ENCODE assay signal across 9 cellular contexts in the genomic region with DNA sequence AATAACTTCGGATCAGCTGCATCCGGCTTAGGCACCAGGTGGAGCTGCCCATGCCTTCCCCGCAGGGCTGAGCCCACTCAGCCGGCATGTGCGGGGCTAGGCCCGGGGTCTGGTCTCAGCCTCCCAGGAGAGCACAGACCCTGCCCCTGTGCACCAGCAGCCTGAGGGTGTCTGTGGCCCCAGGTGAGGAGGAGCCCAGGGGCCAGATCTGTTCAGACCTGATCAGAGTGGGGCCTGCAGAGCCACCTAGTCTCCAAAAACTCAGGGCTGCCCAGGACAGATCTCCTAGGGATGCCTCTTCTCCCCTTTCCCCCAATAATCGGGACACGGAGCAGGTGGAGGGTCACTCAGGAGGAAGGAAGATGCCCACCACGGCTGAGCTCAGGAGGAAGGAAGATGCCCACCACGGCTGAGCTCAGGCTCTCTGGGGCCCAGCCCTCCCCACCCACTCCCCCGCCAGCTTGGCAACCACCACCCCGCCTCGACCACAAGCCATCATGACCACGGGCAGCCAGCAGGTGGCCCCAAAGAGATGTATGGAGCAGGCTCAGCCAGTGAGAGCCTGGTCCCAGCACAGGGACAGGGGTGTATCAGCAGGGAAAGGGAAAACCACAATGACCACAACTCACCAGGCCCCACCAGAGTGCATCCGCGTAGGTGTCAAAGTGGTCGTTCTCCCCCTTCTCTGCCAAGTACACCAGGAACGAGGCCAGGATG. TPM values are rescaled to one million over a fixed set of nuclear protein-coding genes. Genes with fewer than 3 reads are reported as not detected.
DNase-seq lines count a peak whose midpoint lies in the region; ATAC-seq and TF ChIP-seq lines count a peak whose summit lies in the region.
"Had no signal": no experiment of that assay in that cellular context is flagged by ENCODE, and none has a peak within 500 bp of the region (broad histone marks: within the 10 kb centered on the region; RNA-seq: fewer than 3 reads in every experiment).

No MANE protein-coding gene starts in this region.

- no peak overlapping the region for H2AFZ ChIP-seq in SK-N-SH (ENCODE audit: low read depth)

- H3K27me3 ChIP-seq in CD4-positive, alpha-beta memory T cell (ENCODE audit: insufficient read depth, low read length), result no peaks in the 10 kb centered on the region
- no peaks in the 10 kb centered on the region for H3K27me3 ChIP-seq in SK-N-SH (ENCODE audit: insufficient read depth)

- peak overlapping the region in 1 of 7 donors; percentile 62 for H3K27ac Mint-ChIP-seq in CD4-positive, alpha-beta memory T cell
- H3K27ac Mint-ChIP-seq in activated naive CD4-positive, alpha-beta T cell treated with anti-CD3 and anti-CD28 coated beads, Interleukin-2, amount 50 U/mL, for 72 hours, result peak overlapping the region in 1 of 2 donors; percentile 45

- peaks cover 16% of the 10 kb centered on the region for H3K4me1 ChIP-seq in CD4-positive, alpha-beta memory T cell (ENCODE audit: insufficient read depth, low read length)
- H3K4me1 ChIP-seq in SK-N-SH (ENCODE audit: control insufficient read depth in 1 of 2, insufficient read depth in 2 of 2, low read depth in 1 of 2, low read length in 1 of 2), result peaks cover 0 to 31% of the 10 kb centered on the region in 2 experiments; a peak in 1 of 4 replicates

- WGBS in SK-N-SH (ENCODE audit: low lambda C conversion rate), result 50% methylated on average over 10 of the region's 18 CpGs

- CTCF ChIA-PET in CD4-positive, alpha-beta memory T cell (lab: Charles Lee; ENCODE audit: partially characterized antibody), result interaction anchor here (0.6 to 1.1 kb wide), 2 partner anchors 13 to 22 kb away, joined by 3 read pairs; no protein-coding TSS in a partner anchor
- CTCF ChIA-PET in SK-N-SH (lab: Yijun Ruan, JAX), result interaction anchor here (0.6 to 3.2 kb wide), 19 partner anchors 9 to 219 kb away, joined by 3 to 32 read pairs (median 5); partner anchors contain the start of genes KCNQ2 and PTK6

- peak overlapping the region in 3 of 8 donors; percentile 13 to 71 (median 57) for H3K4me3 Mint-ChIP-seq in CD4-positive, alpha-beta memory T cell

- H3K9ac ChIP-seq in SK-N-SH, result no peak overlapping the region

- H3K4me1 Mint-ChIP-seq in CD4-positive, alpha-beta memory T cell, result peaks cover 8 to 17% (median 15%) of the 10 kb centered on the region in 4 donors

- H3K9me3 ChIP-seq in CD4-positive, alpha-beta memory T cell (ENCODE audit: control insufficient read depth in 1 of 2, low read length in 2 of 2), result no peaks in the 10 kb centered on the region
- H3K9me3 ChIP-seq in SK-N-SH, result no peaks in the 10 kb centered on the region

- H3K36me3 Mint-ChIP-seq in CD4-positive, alpha-beta memory T cell, result no peaks in the 10 kb centered on the region
- no peaks in the 10 kb centered on the region for H3K36me3 Mint-ChIP-seq in activated naive CD4-positive, alpha-beta T cell treated with anti-CD3 and anti-CD28 coated beads, Interleukin-2, amount 50 U/mL, for 72 hours
- H3K36me3 Mint-ChIP-seq: IgD-negative memory B cell had no signal

- no peaks in the 10 kb centered on the region for H3F3A ChIP-seq in SK-N-SH (replicated peaks; ENCODE audit: insufficient read depth)

- no peaks in the 10 kb centered on the region for H3K9me2 ChIP-seq in SK-N-SH

- no peaks in the 10 kb centered on the region for H4K20me1 ChIP-seq in SK-N-SH (ENCODE audit: insufficient read depth)

- no peak for TF ChIP-seq EP300 in SK-N-SH (IDR thresholded peaks at IDR 0.05; ENCODE audit: borderline replicate concordance in 1 of 2, low read depth in 1 of 2, low read length in 1 of 2)

- H3K27ac ChIP-seq in CD4-positive, alpha-beta memory T cell (ENCODE audit: low read depth, low read length), result no peak overlapping the region
- peak overlapping the region in 1 of 2 experiments; percentile 62; a peak in 1 of 4 replicates for H3K27ac ChIP-seq in SK-N-SH (ENCODE audit: low read depth in 2 of 2, low read length in 1 of 2)

- peak; percentile 71 for TF ChIP-seq RAD21 in SK-N-SH (IDR thresholded peaks at IDR 0.05; ENCODE audit: low read length)

- DNase-seq in CD4-positive, alpha-beta memory T cell, result peak; percentile 46 to 68 (median 51)
- DNase-seq in HFF-Myc (ENCODE audit: extremely low read depth, low read depth), result no peak
- peak; percentile 86 for DNase-seq in SK-N-SH
- DNase-seq in activated naive CD4-positive, alpha-beta T cell treated with anti-CD3 and anti-CD28 coated beads, Interleukin-2, amount 50 U/mL, for 72 hours (ENCODE audit: low spot score in 2 of 2), result peak; percentile 65 to 72
- DNase-seq in iPS-NIHi11 (ENCODE audit: low spot score), result peak; percentile 81
- DNase-seq in stimulated activated CD4-positive, alpha-beta T cell treated with anti-CD3 and anti-CD28 coated beads, TNF-alpha, amount 100 ng/mL, for 48 hours (ENCODE audit: low read depth in 3 of 3), result peak; percentile 41 to 56 (median 47)

- H3K9me3 Mint-ChIP-seq in CD4-positive, alpha-beta memory T cell, result peaks cover 0 to 3% (median 0%) of the 10 kb centered on the region in 8 donors
- H3K9me3 Mint-ChIP-seq in activated naive CD4-positive, alpha-beta T cell treated with anti-CD3 and anti-CD28 coated beads, Interleukin-2, amount 50 U/mL, for 72 hours, result peaks cover 6 to 7% of the 10 kb centered on the region in 2 donors
- H3K9me3 Mint-ChIP-seq: IgD-negative memory B cell had no signal

- intact Hi-C loops in CD4-positive, alpha-beta memory T cell (cut with micrococcal nuclease), result loop anchor here (5.0 kb wide), 1 partner anchor 530 kb away; no protein-coding TSS in a partner anchor

- no peak overlapping the region for H3K4me2 ChIP-seq in SK-N-SH

- TF ChIP-seq CTCF in HFF-Myc (IDR thresholded peaks at IDR 0.05; ENCODE audit: low read depth, low read length, missing control alignments) (peak; percentile 26), SK-N-SH (IDR thresholded peaks at IDR 0.05) (peak; percentile 32)

- POLR2A ChIA-PET in CD4-positive, alpha-beta memory T cell (lab: Charles Lee; ENCODE audit: partially characterized antibody), result no interaction called here
- POLR2A ChIA-PET in SK-N-SH (lab: Yijun Ruan, JAX), result no interaction called here

- H3K79me2 ChIP-seq in SK-N-SH (ENCODE audit: insufficient read depth), result no peaks in the 10 kb centered on the region

- peak; percentile 47 to 78 for ATAC-seq in activated naive CD4-positive, alpha-beta T cell treated with anti-CD3 and anti-CD28 coated beads, Interleukin-2, amount 50 U/mL, for 72 hours
- ATAC-seq in HG03135 (IDR thresholded peaks at IDR 0.05; ENCODE audit: unreplicated experiment), result no peak
- ATAC-seq in HG03442 (IDR thresholded peaks at IDR 0.05; ENCODE audit: unreplicated experiment), result no peak

- no peak overlapping the region for H3K4me3 ChIP-seq in CD4-positive, alpha-beta memory T cell (ENCODE audit: low read length in 2 of 2)
- H3K4me3 ChIP-seq in HFF-Myc (replicated peaks; ENCODE audit: low read depth, low read length) (no peak overlapping the region), SK-N-SH (ENCODE audit: low read depth in 2 of 2, low read length in 1 of 2) (no peak overlapping the region)

- peaks cover 0 to 5% of the 10 kb centered on the region in 2 donors for H3K27me3 Mint-ChIP-seq in CD4-positive, alpha-beta memory T cell

- no peaks in the 10 kb centered on the region for H3K36me3 ChIP-seq in CD4-positive, alpha-beta memory T cell (ENCODE audit: insufficient read depth, low read length)
- no peaks in the 10 kb centered on the region for H3K36me3 ChIP-seq in SK-N-SH (replicated peaks in 1 of 2; ENCODE audit: control insufficient read depth in 1 of 2, insufficient read depth in 2 of 2, low read length in 1 of 2)

TF ChIP-seq in SK-N-SH, 30 proteins besides CTCF, POLR2A, EP300 and RAD21:
- no peak for TF ChIP-seq MXI1 (IDR thresholded peaks at IDR 0.05; ENCODE audit: low read depth, low read length)
- TF ChIP-seq SMC3 (IDR thresholded peaks at IDR 0.05; ENCODE audit: low read depth, low read length), result peak; percentile 49; the same call in 1 of the 2 replicates

RNA-seq across cellular contexts. Expression of gene KCNQ2, which starts 30.5 kb away (rescaled TPM):
- total RNA-seq in CD4-positive, alpha-beta memory T cell, result not detected
- polyA plus RNA-seq in CD4-positive, alpha-beta memory T cell, result not detected
- polyA plus RNA-seq in SK-N-SH (2012; rRNA removed), result 3.9 and 8.3 TPM in 2 replicates
- polyA plus RNA-seq in SK-N-SH (2012; cell fraction: cytosol; rRNA removed), result 4.3 and 10.1 TPM in 2 replicates
- 4.0 and 7.9 TPM in 2 replicates for polyA plus RNA-seq in SK-N-SH (2012; cell fraction: nucleus; rRNA removed)
- under 1 TPM in 1 of 2 donors, not detected in 1; 0.33 TPM for total RNA-seq in activated naive CD4-positive, alpha-beta T cell treated with anti-CD3 and anti-CD28 coated beads, Interleukin-2, amount 50 U/mL, for 72 hours

RNA-seq across cellular contexts. Expression of gene EEF1A2, which starts 56.9 kb away (rescaled TPM):
- total RNA-seq in CD4-positive, alpha-beta memory T cell, result under 1 TPM; 0.36 to 0.81 TPM
- polyA plus RNA-seq in CD4-positive, alpha-beta memory T cell, result not detected
- polyA plus RNA-seq in SK-N-SH (2012; rRNA removed), result 9.2 and 16.5 TPM in 2 replicates
- 14.3 and 20.1 TPM in 2 replicates for polyA plus RNA-seq in SK-N-SH (2012; cell fraction: cytosol; rRNA removed)
- polyA plus RNA-seq in SK-N-SH (2012; cell fraction: nucleus; rRNA removed), result 21.6 and 29.5 TPM in 2 replicates
- total RNA-seq in activated naive CD4-positive, alpha-beta T cell treated with anti-CD3 and anti-CD28 coated beads, Interleukin-2, amount 50 U/mL, for 72 hours, result 1 to 10 TPM in 1 of 2 donors, under 1 TPM in 1; 0.14 to 3.1 TPM
- polyA plus RNA-seq: IgD-negative memory B cell had no signal

Comparison
In these comparisons a context has a peak if more than half of its experiments do, and no peak if none do; other contexts are left out.
1. ATAC-seq: peak in activated naive CD4-positive, alpha-beta T cell treated with anti-CD3 and anti-CD28 coated beads, Interleukin-2, amount 50 U/mL, for 72 hours (2 of 2); none in HG03135 (single experiment) and HG03442 (single experiment).